ENCODE assay signal across 19 cellular contexts in the genomic region with DNA sequence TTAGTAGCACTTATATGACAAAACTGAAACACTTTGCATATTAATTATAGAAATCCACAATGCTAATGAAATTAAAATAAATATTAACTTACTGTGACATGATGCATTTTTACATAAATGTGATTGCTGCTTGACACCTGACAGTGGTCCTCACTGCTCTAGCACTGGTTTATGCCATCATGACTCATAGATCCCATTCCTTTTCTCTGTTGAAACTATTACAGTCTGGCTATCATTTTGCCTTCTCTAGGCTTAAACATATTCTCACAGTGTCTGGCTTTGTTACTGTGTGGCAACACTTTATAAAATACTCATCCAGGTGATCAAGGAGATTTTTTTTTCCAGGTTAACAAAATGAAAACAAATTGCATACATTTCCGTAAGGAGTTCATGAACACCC.
A peak's percentile ranks its signal among the peaks of the same experiment; 100 is the strongest.
DNase-seq lines count a peak whose midpoint lies in the region; ATAC-seq, FAIRE-seq and TF ChIP-seq lines count a peak whose summit lies in the region.
"Had no signal": no experiment of that assay in that cellular context is flagged by ENCODE, and none has a peak within 500 bp of the region (broad histone marks: within the 10 kb centered on the region; RNA-seq: fewer than 3 reads in every experiment).

No MANE protein-coding gene starts in this region.

- H3K27me3 ChIP-seq in ovary, result no peaks in the 10 kb centered on the region
- H3K27me3 ChIP-seq: SJSA1 had no signal

- H3K36me3 ChIP-seq in ovary, result no peaks in the 10 kb centered on the region
- H3K36me3 ChIP-seq: HAP-1, SJSA1 had no signal

- no peaks in the 10 kb centered on the region for H3K4me1 ChIP-seq in ovary (ENCODE audit: insufficient read depth)
- H3K4me1 ChIP-seq: HAP-1, SJSA1 had no signal

- no peak for TF ChIP-seq EP300 in ovary (IDR thresholded peaks at IDR 0.05)

- H3K4me3 ChIP-seq in choroid plexus epithelial cell (ENCODE audit: low read depth, low read length) (no peak overlapping the region), ovary (no peak overlapping the region)
- H3K4me3 ChIP-seq: HAP-1, PC-9, SJSA1 had no signal

- H3K9me3 ChIP-seq in ovary, result no peaks in the 10 kb centered on the region
- H3K9me3 ChIP-seq: HAP-1, SJSA1 had no signal

- peak; percentile 41 for DNase-seq in EH (ENCODE audit: low read depth)
- DNase-seq in M059J (ENCODE audit: low read depth), result peak; percentile 20
- DNase-seq in choroid plexus epithelial cell (ENCODE audit: low read depth), result peak; percentile 34
- DNase-seq in kidney tubule cell (ENCODE audit: low spot score), result peak; percentile 7
- DNase-seq in urothelium cell line (ENCODE audit: low spot score), result no peak
- DNase-seq in ovary, result no peak
- DNase-seq in hepatic stellate cell (ENCODE audit: low spot score), result no peak
- DNase-seq: DMS 273 treated with DMSO at 0.1 percent for 48 hours, NCI-H1048, NCI-H1436 treated with DMSO at 0.1 percent for 48 hours, NCI-H2081, NCI-H510A treated with DMSO at 0.1 percent for 48 hours, NCI-H82 had no signal

- ATAC-seq in GM19463 (IDR thresholded peaks at IDR 0.05; ENCODE audit: unreplicated experiment), result no peak

- H3K27ac ChIP-seq in ovary, result no peak overlapping the region
- H3K27ac ChIP-seq: HL-60, PC-9, SJSA1 had no signal

- no peak for FAIRE-seq in urothelium cell line (lab: Jason Lieb, UNC)
- FAIRE-seq: HTR-8/SVneo had no signal

- TF ChIP-seq CTCF in choroid plexus epithelial cell (conservative IDR thresholded peaks at IDR 0.05; ENCODE audit: low read depth, low read length) (no peak), ovary (IDR thresholded peaks at IDR 0.05) (no peak)

- TF ChIP-seq POLR2A in ovary (IDR thresholded peaks at IDR 0.05), result no peak

- intact Hi-C loops in ovary (cut with DNase I), result no loop called here

- WGBS in ovary, 3 donors, result 93 to 99% (median 98%) methylated on average over 1 of the region's 1 CpG

Comparison
In these comparisons a context has a peak if more than half of its experiments do, and no peak if none do; other contexts are left out.
1. DNase-seq: peak in EH (single experiment), M059J (single experiment), choroid plexus epithelial cell (single experiment) and kidney tubule cell (single experiment); none in urothelium cell line (single experiment), ovary (0 of 5) and hepatic stellate cell (single experiment).